28 cellular contexts compared by ENCODE assay signal in the genomic region with DNA sequence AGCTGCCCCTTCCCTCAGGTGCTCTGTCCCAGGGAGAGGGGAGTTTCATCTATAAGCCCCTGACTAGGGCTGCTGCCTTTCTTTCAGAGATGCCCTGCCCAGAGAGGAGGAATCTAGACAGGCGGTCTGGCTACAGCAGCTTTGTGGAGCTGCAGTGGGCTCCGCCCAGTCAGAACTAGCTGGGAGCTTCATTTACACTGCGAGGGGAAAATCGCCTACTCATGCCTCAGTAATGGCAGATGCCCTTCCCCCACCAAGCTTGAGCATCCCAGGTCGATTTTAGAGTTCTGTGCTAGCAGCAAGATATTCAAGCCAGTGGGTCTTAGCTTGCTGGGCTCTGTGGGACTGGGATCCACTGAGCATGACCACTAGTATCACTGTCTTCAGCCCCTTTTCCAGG.
"Had no signal": no experiment of that assay in that cellular context is flagged by ENCODE, and none has a peak within 500 bp of the region (broad histone marks: within the 10 kb centered on the region; RNA-seq: fewer than 3 reads in every experiment).

No MANE protein-coding gene starts in this region.

- H3K27ac ChIP-seq: body of pancreas, epithelial cell of prostate, gastrocnemius medialis, parathyroid adenoma, psoas muscle, sigmoid colon, thoracic aorta, uterus had no signal

- H3K9me3 ChIP-seq: body of pancreas, gastrocnemius medialis, uterus had no signal

- H3K36me3 Mint-ChIP-seq: activated naive CD8-positive, alpha-beta T cell; stimulated activated effector memory CD8-positive, alpha-beta T cell treated with anti-CD3 and anti-CD28 coated beads, Interleukin-12 subunit alpha, Interleukin-12 subunit beta, amount 100 ng/mL, for 72 hours had no signal

- H3K4me1 Mint-ChIP-seq: naive thymus-derived CD4-positive, alpha-beta T cell; stimulated activated effector memory CD8-positive, alpha-beta T cell treated with anti-CD3 and anti-CD28 coated beads, Interleukin-12 subunit alpha, Interleukin-12 subunit beta, amount 100 ng/mL, for 72 hours had no signal

- H2AFZ ChIP-seq: parathyroid adenoma had no signal

- H3K27me3 Mint-ChIP-seq: activated naive CD8-positive, alpha-beta T cell; stimulated activated naive CD8-positive, alpha-beta T cell treated with anti-CD3 and anti-CD28 coated beads, Interleukin-15, Interleukin-2, amounts not matched to agents 100 ng/mL and 50 ng/mL, for 24 hours had no signal

- ATAC-seq: body of pancreas; gastrocnemius medialis; left cardiac atrium; naive thymus-derived CD4-positive, alpha-beta T cell; psoas muscle; stimulated activated effector memory CD8-positive, alpha-beta T cell treated with anti-CD3 and anti-CD28 coated beads, Interleukin-12 subunit alpha, Interleukin-12 subunit beta, amount 100 ng/mL, for 72 hours had no signal

- H3K4me1 ChIP-seq: body of pancreas, gastrocnemius medialis, parathyroid adenoma, psoas muscle, sigmoid colon, uterus had no signal

- H3K4me3 ChIP-seq: body of pancreas, gastrocnemius medialis, psoas muscle, sigmoid colon, thoracic aorta, uterus had no signal

- H3K4me3 Mint-ChIP-seq: activated naive CD8-positive, alpha-beta T cell; naive thymus-derived CD4-positive, alpha-beta T cell; stimulated activated effector memory CD8-positive, alpha-beta T cell treated with anti-CD3 and anti-CD28 coated beads, Interleukin-12 subunit alpha, Interleukin-12 subunit beta, amount 100 ng/mL, for 72 hours; stimulated activated naive CD8-positive, alpha-beta T cell treated with anti-CD3 and anti-CD28 coated beads, Interleukin-15, Interleukin-2, amounts not matched to agents 100 ng/mL and 50 ng/mL, for 24 hours had no signal

- H3K27ac Mint-ChIP-seq: activated naive CD8-positive, alpha-beta T cell; naive thymus-derived CD4-positive, alpha-beta T cell; stimulated activated effector memory CD8-positive, alpha-beta T cell treated with anti-CD3 and anti-CD28 coated beads, Interleukin-12 subunit alpha, Interleukin-12 subunit beta, amount 100 ng/mL, for 72 hours; stimulated activated naive CD8-positive, alpha-beta T cell treated with anti-CD3 and anti-CD28 coated beads, Interleukin-15, Interleukin-2, amounts not matched to agents 100 ng/mL and 50 ng/mL, for 24 hours had no signal

- DNase-seq: activated CD4-positive, alpha-beta T cell treated with anti-CD3 and anti-CD28 coated beads for 4 hours; activated CD4-positive, alpha-beta T cell treated with anti-CD3 and anti-CD28 coated beads, Interleukin-2, amount 50 U/mL, for 48 hours; activated CD8-positive, alpha-beta memory T cell treated with anti-CD3 and anti-CD28 coated beads for 24 hours; activated effector memory CD4-positive, alpha-beta T cell treated with Interleukin-2 at 50 U/mL for 16 hours; activated naive CD4-positive, alpha-beta T cell treated with Interleukin-2 at 50 U/mL for 16 hours; aorta; body of pancreas; dermis blood vessel endothelial cell; effector CD4-positive, alpha-beta T cell; gastrocnemius medialis; glutamatergic neuron; left cardiac atrium; mammary epithelial cell; midbrain; naive thymus-derived CD4-positive, alpha-beta T cell; occipital lobe; psoas muscle; sigmoid colon; small intestine; stimulated activated CD4-positive, alpha-beta T cell treated with anti-CD3 and anti-CD28 coated beads, Interleukin-4, amount 100 ng/mL, for 24 hours; trophoblast cell; uterus had no signal

- H3K79me2 ChIP-seq: parathyroid adenoma had no signal

- H3K27me3 ChIP-seq: body of pancreas, gastrocnemius medialis, sigmoid colon, uterus had no signal

- H3K36me3 ChIP-seq: gastrocnemius medialis, sigmoid colon, thoracic aorta, uterus had no signal
